In genomic region chr1:68233202-68233601, GRCh38 we compare ENCODE assay signal across 11 cellular contexts. TPM values are rescaled to one million over a fixed set of nuclear protein-coding genes. Genes with fewer than 3 reads are reported as not detected.
DNase-seq lines count a peak whose midpoint lies in the region; ATAC-seq and TF ChIP-seq lines count a peak whose summit lies in the region.
"Had no signal": no experiment of that assay in that cellular context is flagged by ENCODE, and none has a peak within 500 bp of the region (broad histone marks: within the 10 kb centered on the region; RNA-seq: fewer than 3 reads in every experiment).

No MANE protein-coding gene starts in this region.

- H3K27ac Mint-ChIP-seq in mesothelial cell of epicardium: peak overlapping the region; percentile 97
- H3K27ac Mint-ChIP-seq: stimulated activated effector memory CD8-positive, alpha-beta T cell treated with anti-CD3 and anti-CD28 coated beads, Interleukin-12 subunit alpha, Interleukin-12 subunit beta, amount 100 ng/mL, for 72 hours had no signal

- dilution Hi-C loops in mammary epithelial cell (cut with HindIII; ENCODE audit: low sequenced_read_pairs): no loop called here

- POLR2A ChIA-PET in SK-N-SH (lab: Yijun Ruan, JAX): no interaction called here

- no peaks in the 10 kb centered on the region for H3K27me3 Mint-ChIP-seq in mesothelial cell of epicardium (ENCODE audit: low read depth)

- no TSS peak for BruUV-seq in mammary epithelial cell (replicated peaks; lab: Mats Ljungman, UMichigan)

- TF ChIP-seq CTCF in SK-N-SH (IDR thresholded peaks at IDR 0.05) (no peak), mammary epithelial cell (conservative IDR thresholded peaks at IDR 0.05 in 1 of 2, IDR thresholded peaks at IDR 0.05 in 1 of 2; ENCODE audit: extremely low read depth in 1 of 2, insufficient read depth in 1 of 2, low read depth in 1 of 2, low read length in 2 of 2) (no peak), mesothelial cell of epicardium (IDR thresholded peaks at IDR 0.05; ENCODE audit: unreplicated experiment) (no peak), thoracic aorta (IDR thresholded peaks at IDR 0.05) (no peak)

- peaks cover 25% of the 10 kb centered on the region for H3K4me1 Mint-ChIP-seq in mesothelial cell of epicardium
- H3K4me1 Mint-ChIP-seq: stimulated activated effector memory CD8-positive, alpha-beta T cell treated with anti-CD3 and anti-CD28 coated beads, Interleukin-12 subunit alpha, Interleukin-12 subunit beta, amount 100 ng/mL, for 72 hours had no signal

- 88% methylated on average over 1 of the region's 1 CpG for WGBS in SK-N-SH (ENCODE audit: low lambda C conversion rate)
- WGBS in mammary epithelial cell (ENCODE audit: low coverage, missing lambda C conversion rate): 67% methylated on average over 1 of the region's 1 CpG

- H3F3A ChIP-seq in SK-N-SH (replicated peaks; ENCODE audit: insufficient read depth): peaks cover 14% of the 10 kb centered on the region

- intact Hi-C loops in mammary epithelial cell (cut with micrococcal nuclease): loop anchor here (5.0 kb wide), 5 partner anchors 36 to 401 kb away; partner anchors contain the start of gene GNG12

- ATAC-seq in SK-N-SH treated with all-trans-retinoic acid at 6 μM for 48 hours (no peak), thoracic aorta (ENCODE audit: insufficient number of reproducible peaks, low FRiP score, low read depth) (no peak)
- ATAC-seq: GM12878; stimulated activated effector memory CD8-positive, alpha-beta T cell treated with anti-CD3 and anti-CD28 coated beads, Interleukin-12 subunit alpha, Interleukin-12 subunit beta, amount 100 ng/mL, for 72 hours had no signal

- no peaks in the 10 kb centered on the region for H3K27me3 ChIP-seq in SK-N-SH (ENCODE audit: insufficient read depth)
- H3K27me3 ChIP-seq in mammary epithelial cell (ENCODE audit: insufficient read depth, low read length): no peaks in the 10 kb centered on the region
- H3K27me3 ChIP-seq in thoracic aorta (replicated peaks; ENCODE audit: insufficient read depth): no peaks in the 10 kb centered on the region

- no peak for DNase-seq in SK-N-SH
- DNase-seq in mammary epithelial cell: no peak
- DNase-seq in mesothelial cell of epicardium (ENCODE audit: low spot score in 2 of 2, unreplicated experiment in 2 of 2): no peak
- DNase-seq in thoracic aorta (ENCODE audit: low spot score): no peak
- DNase-seq in LoVo (ENCODE audit: low spot score): no peak
- DNase-seq in COR-L47 (lab: John Stamatoyannopoulos, UW): no peak
- DNase-seq in hippocampal formation (lab: John Stamatoyannopoulos, UW): no peak
- DNase-seq: activated gamma-delta T cell had no signal

- H2AFZ ChIP-seq in SK-N-SH (ENCODE audit: low read depth) (peak overlapping the region; percentile 97; the same call in 1 of the 2 replicates), mammary epithelial cell (ENCODE audit: low read depth, low read length) (peak overlapping the region; percentile 98)

- no peak for TF ChIP-seq EP300 in SK-N-SH (IDR thresholded peaks at IDR 0.05; ENCODE audit: borderline replicate concordance in 1 of 2, low read depth in 1 of 2, low read length in 1 of 2)

- H3K4me1 ChIP-seq in SK-N-SH (ENCODE audit: control insufficient read depth in 1 of 2, insufficient read depth in 2 of 2, low read depth in 1 of 2, low read length in 1 of 2): peaks cover 10 to 12% of the 10 kb centered on the region in 2 experiments; a peak in 3 of 4 replicates
- peaks cover 17% of the 10 kb centered on the region for H3K4me1 ChIP-seq in mammary epithelial cell (ENCODE audit: insufficient read depth, low read length)
- peaks cover 8 to 24% of the 10 kb centered on the region in 2 donors for H3K4me1 ChIP-seq in thoracic aorta (ENCODE audit: control insufficient read depth in 1 of 2, low read depth in 2 of 2)

- H4K20me1 ChIP-seq in SK-N-SH (ENCODE audit: insufficient read depth) (peaks cover 12% of the 10 kb centered on the region; the same call in 1 of the 2 replicates), mammary epithelial cell (ENCODE audit: insufficient read depth, low read length) (no peaks in the 10 kb centered on the region)

- H3K79me2 ChIP-seq in SK-N-SH (ENCODE audit: insufficient read depth) (peaks cover 35% of the 10 kb centered on the region), mammary epithelial cell (ENCODE audit: insufficient read depth, low read length) (peaks cover 39% of the 10 kb centered on the region)

- H3K36me3 Mint-ChIP-seq in mesothelial cell of epicardium: no peaks in the 10 kb centered on the region
- H3K36me3 Mint-ChIP-seq: stimulated activated effector memory CD8-positive, alpha-beta T cell treated with anti-CD3 and anti-CD28 coated beads, Interleukin-12 subunit alpha, Interleukin-12 subunit beta, amount 100 ng/mL, for 72 hours had no signal

- no peak overlapping the region for H3K9ac ChIP-seq in SK-N-SH
- no peak overlapping the region for H3K9ac ChIP-seq in mammary epithelial cell (ENCODE audit: insufficient read depth, low read length)

- no peaks in the 10 kb centered on the region for H3K9me3 ChIP-seq in SK-N-SH
- no peaks in the 10 kb centered on the region for H3K9me3 ChIP-seq in mammary epithelial cell (replicated peaks; ENCODE audit: insufficient read depth, low read length)
- no peaks in the 10 kb centered on the region for H3K9me3 ChIP-seq in thoracic aorta

- H3K4me3 ChIP-seq in SK-N-SH (ENCODE audit: low read depth in 2 of 2, low read length in 1 of 2): peak overlapping the region; percentile 87 to 89; a peak in 2 of 4 replicates
- no peak overlapping the region for H3K4me3 ChIP-seq in mammary epithelial cell (replicated peaks in 1 of 3; ENCODE audit: insufficient read depth in 1 of 3, low read depth in 2 of 3, low read length in 3 of 3)
- peak overlapping the region; percentile 80 for H3K4me3 ChIP-seq in thoracic aorta
- H3K4me3 ChIP-seq: GM12878 had no signal

- CTCF ChIA-PET in SK-N-SH (lab: Yijun Ruan, JAX): interaction anchor here (1.1 to 2.9 kb wide), 2 partner anchors 113 to 117 kb away, joined by 5 to 12 read pairs; no protein-coding TSS in a partner anchor
- CTCF ChIA-PET in mammary epithelial cell (lab: Charles Lee; ENCODE audit: low non-redundant PET): no interaction called here

- H3K4me2 ChIP-seq in SK-N-SH (peak overlapping the region; percentile 94), mammary epithelial cell (ENCODE audit: insufficient read depth, low read depth, low read length) (peak overlapping the region; percentile 71)

- in situ Hi-C loops in mammary epithelial cell (cut with MboI; ENCODE audit: low sequenced_read_pairs in 2 of 2): no loop called here

- H3K36me3 ChIP-seq in SK-N-SH (replicated peaks in 1 of 2; ENCODE audit: control insufficient read depth in 1 of 2, insufficient read depth in 2 of 2, low read length in 1 of 2) (no peaks in the 10 kb centered on the region), mammary epithelial cell (ENCODE audit: insufficient read depth, low read length) (no peaks in the 10 kb centered on the region), thoracic aorta (no peaks in the 10 kb centered on the region)

- no peaks in the 10 kb centered on the region for H3K9me2 ChIP-seq in SK-N-SH

- H3K9me3 Mint-ChIP-seq in mesothelial cell of epicardium: no peaks in the 10 kb centered on the region

- peak overlapping the region; percentile 93 for H3K4me3 Mint-ChIP-seq in mesothelial cell of epicardium
- H3K4me3 Mint-ChIP-seq: stimulated activated effector memory CD8-positive, alpha-beta T cell treated with anti-CD3 and anti-CD28 coated beads, Interleukin-12 subunit alpha, Interleukin-12 subunit beta, amount 100 ng/mL, for 72 hours had no signal

- peak overlapping the region; percentile 69 to 74; a peak in 2 of 4 replicates for H3K27ac ChIP-seq in SK-N-SH (ENCODE audit: low read depth in 2 of 2, low read length in 1 of 2)
- no peak overlapping the region for H3K27ac ChIP-seq in mammary epithelial cell (ENCODE audit: insufficient read depth, low read depth, low read length)
- H3K27ac ChIP-seq in thoracic aorta: peak overlapping the region; percentile 82 to 83

- no peak for TF ChIP-seq RAD21 in SK-N-SH (IDR thresholded peaks at IDR 0.05; ENCODE audit: low read length)

TF ChIP-seq in SK-N-SH, 30 proteins besides CTCF, POLR2A, EP300 and RAD21 (continues in another document):
- TF ChIP-seq SIN3A (IDR thresholded peaks at IDR 0.05; ENCODE audit: borderline replicate concordance, low read depth, low read length): no peak
- TF ChIP-seq CHD2 (IDR thresholded peaks at IDR 0.05; ENCODE audit: low read length, partially characterized antibody): no peak
- TF ChIP-seq TAF1 (IDR thresholded peaks at IDR 0.05; ENCODE audit: borderline replicate concordance, low read depth, low read length): no peak
- TF ChIP-seq USF2 (IDR thresholded peaks at IDR 0.05; ENCODE audit: borderline replicate concordance, low read depth, low read length): no peak
- no peak for TF ChIP-seq GABPA (IDR thresholded peaks at IDR 0.05; ENCODE audit: low read depth)

TF ChIP-seq in SK-N-SH treated with all-trans-retinoic acid at 6 μM for 48 hours, 23 proteins besides CTCF, POLR2A, EP300 and RAD21:
- TF ChIP-seq POU6F1 (CRISPR knock-in tag; IDR thresholded peaks at IDR 0.05; ENCODE audit: borderline replicate concordance, low read depth): no peak
- TF ChIP-seq OSR1 (CRISPR knock-in tag; IDR thresholded peaks at IDR 0.05): no peak
- no peak for TF ChIP-seq TCF4 (CRISPR knock-in tag; IDR thresholded peaks at IDR 0.05; ENCODE audit: borderline replicate concordance)
- no peak for TF ChIP-seq PPARA (CRISPR knock-in tag; IDR thresholded peaks at IDR 0.05; ENCODE audit: borderline replicate concordance)
- TF ChIP-seq SNAI2 (CRISPR knock-in tag; IDR thresholded peaks at IDR 0.05): no peak
- TF ChIP-seq GLIS3 (CRISPR knock-in tag; IDR thresholded peaks at IDR 0.05): no peak
- TF ChIP-seq ZFP3 (CRISPR knock-in tag; IDR thresholded peaks at IDR 0.05): no peak

RNA-seq across cellular contexts. Expression of gene WLS, which starts 0.9 kb away (rescaled TPM):
- polyA plus RNA-seq in SK-N-SH (2012; rRNA removed) (69.0 and 73.7 TPM in 2 replicates), mammary epithelial cell (64.1 TPM)
- polyA plus RNA-seq in SK-N-SH (2012; cell fraction: cytosol; rRNA removed): 64.1 and 77.6 TPM in 2 replicates
- 59.8 and 94.2 TPM in 2 replicates for polyA plus RNA-seq in SK-N-SH (2012; cell fraction: nucleus; rRNA removed)
- total RNA-seq in mammary epithelial cell (100 to 1,000 TPM in 1 of 2 donors, 10 to 100 TPM in 1; 93.9 to 113 TPM), mesothelial cell of epicardium (203 to 225 TPM (median 217 TPM) in 3 replicates), thoracic aorta (10 to 100 TPM; 73.9 to 80.1 TPM)
- 179 TPM for polyA minus RNA-seq in mammary epithelial cell

Comparison
In these comparisons a context has a peak if more than half of its experiments do, and no peak if none do; other contexts are left out.
1. H3K4me3 ChIP-seq: peak in SK-N-SH (2 of 2) and thoracic aorta (single experiment); none in mammary epithelial cell (0 of 3).